Comparison of ENCODE assay signal across 16 cellular contexts in genomic region chr9:35415769-35416427, GRCh38.
DNase-seq lines count a peak whose midpoint lies in the region; TF ChIP-seq lines count a peak whose summit lies in the region.
"Had no signal": no experiment of that assay in that cellular context is flagged by ENCODE, and none has a peak within 500 bp of the region (broad histone marks: within the 10 kb centered on the region; RNA-seq: fewer than 3 reads in every experiment).

No MANE protein-coding gene starts in this region.

- peaks cover 12% of the 10 kb centered on the region for H3K9me3 Mint-ChIP-seq in nephron
- H3K9me3 Mint-ChIP-seq in activated naive CD4-positive, alpha-beta T cell treated with anti-CD3 and anti-CD28 coated beads for 36 hours, result no peaks in the 10 kb centered on the region

- H3K4me3 ChIP-seq in MM.1S (ENCODE audit: low read length), result no peak overlapping the region
- H3K4me3 ChIP-seq: ascending aorta, suprapubic skin had no signal

- H3K4me2 ChIP-seq in MM.1S (ENCODE audit: low read depth, low read length), result no peak overlapping the region

- no peaks in the 10 kb centered on the region for H4K20me1 ChIP-seq in MM.1S (ENCODE audit: insufficient read depth, low read length)

- no peaks in the 10 kb centered on the region for H3K36me3 ChIP-seq in MM.1S (replicated peaks; ENCODE audit: insufficient read depth, low read length)
- H3K36me3 ChIP-seq: ascending aorta, suprapubic skin had no signal

- no peak overlapping the region for H2AFZ ChIP-seq in MM.1S (ENCODE audit: low read length)

- CTCF ChIA-PET in activated naive CD4-positive, alpha-beta T cell treated with anti-CD3 and anti-CD28 coated beads for 36 hours (lab: Charles Lee), result interaction anchor here (1.1 kb wide), 1 partner anchor 12 kb away, joined by 3 read pairs; no protein-coding TSS in a partner anchor

- H3K4me1 ChIP-seq in MM.1S (ENCODE audit: low read length), result no peaks in the 10 kb centered on the region
- H3K4me1 ChIP-seq: ascending aorta, suprapubic skin had no signal

- H3K4me1 Mint-ChIP-seq in nephron, result no peaks in the 10 kb centered on the region
- H3K4me1 Mint-ChIP-seq in activated naive CD4-positive, alpha-beta T cell treated with anti-CD3 and anti-CD28 coated beads for 36 hours (ENCODE audit: low read depth), result no peaks in the 10 kb centered on the region
- H3K4me1 Mint-ChIP-seq: CD8-positive, alpha-beta memory T cell; naive thymus-derived CD8-positive, alpha-beta T cell had no signal

- no peak overlapping the region for H3K9ac ChIP-seq in MM.1S (ENCODE audit: low read length)

- no peaks in the 10 kb centered on the region for H3K9me2 ChIP-seq in MM.1S (replicated peaks; ENCODE audit: insufficient read depth, low read length)

- TF ChIP-seq CTCF in MM.1S (IDR thresholded peaks at IDR 0.05; ENCODE audit: low read length), result 0 out of 2 replicates have a peak, but pooled peaks have one; percentile 14
- TF ChIP-seq CTCF in nephron (IDR thresholded peaks at IDR 0.05; ENCODE audit: unreplicated experiment in 3 of 3), result no peak

- H3K4me3 Mint-ChIP-seq in nephron, result no peak overlapping the region
- H3K4me3 Mint-ChIP-seq in activated naive CD4-positive, alpha-beta T cell treated with anti-CD3 and anti-CD28 coated beads for 36 hours, result no peak overlapping the region
- H3K4me3 Mint-ChIP-seq: CD8-positive, alpha-beta memory T cell; naive thymus-derived CD8-positive, alpha-beta T cell had no signal

- H3K27me3 ChIP-seq in MM.1S (replicated peaks; ENCODE audit: insufficient read depth, low read length), result no peaks in the 10 kb centered on the region
- H3K27me3 ChIP-seq: ascending aorta, suprapubic skin had no signal

- H3K36me3 Mint-ChIP-seq in nephron (ENCODE audit: low read depth), result no peaks in the 10 kb centered on the region
- H3K36me3 Mint-ChIP-seq in activated naive CD4-positive, alpha-beta T cell treated with anti-CD3 and anti-CD28 coated beads for 36 hours (ENCODE audit: low read depth), result no peaks in the 10 kb centered on the region

- DNase-seq in NCI-H2107 treated with DMSO at 0.1 percent for 48 hours (lab: John Stamatoyannopoulos, UW; ENCODE audit: unreplicated experiment) (peak; percentile 19), NCI-H2107 (lab: John Stamatoyannopoulos, UW) (no peak), MM.1S (no peak), cerebellar cortex (ENCODE audit: low spot score) (peak; percentile 7), caudate nucleus (lab: John Stamatoyannopoulos, UW) (no peak), germinal center (ENCODE audit: low spot score) (no peak)
- DNase-seq in activated naive CD4-positive, alpha-beta T cell treated with anti-CD3 and anti-CD28 coated beads for 36 hours, result no peak
- DNase-seq: activated gamma-delta T cell treated with Interleukin-2 at 50 U/mL for 16 hours; CD8-positive, alpha-beta memory T cell; hippocampal formation; left ventricle myocardium superior; naive thymus-derived CD8-positive, alpha-beta T cell; NCI-H1105 treated with DMSO at 0.1 percent for 48 hours had no signal

- H3K27ac Mint-ChIP-seq in nephron, result peak overlapping the region in 2 of 3 experiments; percentile 38 to 93
- H3K27ac Mint-ChIP-seq in activated naive CD4-positive, alpha-beta T cell treated with anti-CD3 and anti-CD28 coated beads for 36 hours, result no peak overlapping the region
- H3K27ac Mint-ChIP-seq: CD8-positive, alpha-beta memory T cell; naive thymus-derived CD8-positive, alpha-beta T cell had no signal

- no peaks in the 10 kb centered on the region for H3K79me2 ChIP-seq in MM.1S (ENCODE audit: low read length)

- H3K27me3 Mint-ChIP-seq in nephron (ENCODE audit: low read depth), result peaks cover 9% of the 10 kb centered on the region
- peaks cover 9% of the 10 kb centered on the region for H3K27me3 Mint-ChIP-seq in activated naive CD4-positive, alpha-beta T cell treated with anti-CD3 and anti-CD28 coated beads for 36 hours (ENCODE audit: low read depth)

- intact Hi-C loops in activated naive CD4-positive, alpha-beta T cell treated with anti-CD3 and anti-CD28 coated beads for 36 hours (cut with micrococcal nuclease), result loop anchor here (2.0 kb wide), 1 partner anchor 299 kb away; no protein-coding TSS in a partner anchor

- H3K27ac ChIP-seq in MM.1S (ENCODE audit: low read length), result no peak overlapping the region
- no peak overlapping the region for H3K27ac ChIP-seq in caudate nucleus (ENCODE audit: low read depth, low read length)
- H3K27ac ChIP-seq: ascending aorta, suprapubic skin had no signal

- H3K9me3 ChIP-seq in MM.1S (replicated peaks; ENCODE audit: insufficient read depth, low read length), result no peaks in the 10 kb centered on the region
- H3K9me3 ChIP-seq: ascending aorta, suprapubic skin had no signal

- H3F3A ChIP-seq in MM.1S (ENCODE audit: insufficient read depth, low read length), result no peaks in the 10 kb centered on the region

Comparison
In these comparisons a context has a peak if more than half of its experiments do, and no peak if none do; other contexts are left out.
1. DNase-seq: peak in NCI-H2107 treated with DMSO at 0.1 percent for 48 hours (single experiment) and cerebellar cortex (single experiment); none in NCI-H2107 (single experiment), MM.1S (single experiment), caudate nucleus (0 of 61), germinal center (single experiment) and activated naive CD4-positive, alpha-beta T cell treated with anti-CD3 and anti-CD28 coated beads for 36 hours (single experiment).